In the genomic region with DNA sequence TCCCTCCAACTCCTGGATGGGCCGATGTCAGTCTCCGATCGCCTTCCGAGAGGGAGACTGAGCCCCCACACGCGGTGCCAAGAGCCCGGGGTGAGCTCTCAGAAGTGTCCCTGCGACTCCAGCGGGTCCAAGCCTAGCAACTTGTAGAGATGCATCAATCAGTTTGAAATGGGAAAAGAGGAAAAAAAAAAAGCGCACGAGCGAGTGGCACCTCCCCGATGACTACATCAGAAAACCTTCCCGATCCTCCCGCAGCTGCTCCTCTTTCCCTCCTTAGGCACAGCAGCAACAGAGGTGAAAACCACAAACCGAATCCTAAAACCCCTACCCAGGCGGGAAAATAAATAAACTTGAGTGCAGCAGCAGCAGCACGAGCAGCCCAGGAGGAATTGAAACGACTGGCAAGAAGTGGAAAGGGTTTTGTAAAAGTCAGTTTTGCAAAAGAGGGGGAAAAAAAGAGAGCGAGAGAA, we compare ENCODE assay signal across 8 cellular contexts. TPM values are rescaled to one million over a fixed set of nuclear protein-coding genes. Genes with fewer than 3 reads are reported as not detected.
DNase-seq lines count a peak whose midpoint lies in the region; ATAC-seq and TF ChIP-seq lines count a peak whose summit lies in the region.

No MANE protein-coding gene starts in this region.

- H3K4me3 ChIP-seq in NT2/D1 (ENCODE audit: insufficient read length, low read depth), result peak overlapping the region; percentile 78
- H3K4me3 ChIP-seq in lower leg skin (ENCODE audit: low read depth, poor library complexity, severe bottlenecking), result peak overlapping the region; percentile 67
- peak overlapping the region; percentile 49 for H3K4me3 ChIP-seq in thymus (ENCODE audit: low read length)

- intact Hi-C loops in Calu3 (cut with micrococcal nuclease; ENCODE audit: unreplicated experiment), result loop anchor here (2.0 to 10.0 kb wide), 7 partner anchors 203 to 1547 kb away; no protein-coding TSS in a partner anchor
- intact Hi-C loops in lower leg skin (cut with DNase I; ENCODE audit: low total_unique reads), result no loop called here

- H3K9me3 ChIP-seq in NT2/D1 (ENCODE audit: insufficient read depth, low read length), result no peaks in the 10 kb centered on the region
- H3K9me3 ChIP-seq in thymus (ENCODE audit: control insufficient read depth), result no peaks in the 10 kb centered on the region

- H3K36me3 Mint-ChIP-seq in Calu3 (ENCODE audit: insufficient read depth, unreplicated experiment), result peaks cover 71% of the 10 kb centered on the region

- H3K27ac ChIP-seq in caudate nucleus (ENCODE audit: low read depth, low read length), result peak overlapping the region; percentile 52
- peak overlapping the region; percentile 74 for H3K27ac ChIP-seq in thymus (ENCODE audit: low read depth)

- ATAC-seq in HG02610 (IDR thresholded peaks at IDR 0.05; ENCODE audit: unreplicated experiment) (peak; percentile 0), HG03565 (IDR thresholded peaks at IDR 0.05; ENCODE audit: unreplicated experiment) (no peak)

- no peaks in the 10 kb centered on the region for H3K9me3 Mint-ChIP-seq in Calu3 (ENCODE audit: low read depth, unreplicated experiment)

- 0 to 1% methylated on average over 15 to 20 of the region's 20 CpGs for WGBS in lower leg skin, 2 donors
- WGBS in thymus, result 1% methylated on average over 20 of the region's 20 CpGs

- H3K4me1 ChIP-seq in NT2/D1 (ENCODE audit: insufficient read depth, insufficient read length), result no peaks in the 10 kb centered on the region
- peaks cover 17% of the 10 kb centered on the region for H3K4me1 ChIP-seq in thymus (ENCODE audit: control insufficient read depth, insufficient read depth, low read length)

- no peak for TF ChIP-seq POLR2A in lower leg skin (IDR thresholded peaks at IDR 0.05)

- no peaks in the 10 kb centered on the region for H3K36me3 ChIP-seq in NT2/D1 (ENCODE audit: insufficient read depth, insufficient read length, low read length)
- no peaks in the 10 kb centered on the region for H3K36me3 ChIP-seq in thymus (ENCODE audit: control insufficient read depth, insufficient read depth)

- CTCF ChIA-PET in Calu3 (lab: Charles Lee), result interaction anchor here (0.7 to 1.6 kb wide), 5 partner anchors 8 to 799 kb away, joined by 3 to 7 read pairs (median 5); no protein-coding TSS in a partner anchor

- TSS peak; percentile 51 for BruUV-seq in Calu3 (replicated peaks; lab: Mats Ljungman, UMichigan)

- H3K4me1 Mint-ChIP-seq in Calu3 (ENCODE audit: low read depth, unreplicated experiment), result peaks cover 18% of the 10 kb centered on the region

- H3K4me3 Mint-ChIP-seq in Calu3 (ENCODE audit: low read depth, unreplicated experiment), result peak overlapping the region; percentile 94

- H3K27me3 ChIP-seq in NT2/D1 (ENCODE audit: insufficient read depth, insufficient read length) (peaks cover 10% of the 10 kb centered on the region), thymus (ENCODE audit: control insufficient read depth, insufficient read depth) (peaks cover 58% of the 10 kb centered on the region)

- H3K27me3 Mint-ChIP-seq in Calu3 (ENCODE audit: unreplicated experiment), result no peaks in the 10 kb centered on the region

- TF ChIP-seq CTCF in Calu3 (IDR thresholded peaks at IDR 0.05; ENCODE audit: unreplicated experiment) (no peak), lower leg skin (IDR thresholded peaks at IDR 0.05) (no peak)

- DNase-seq in Calu3 (peak; percentile 64), NT2/D1 (ENCODE audit: low read depth, low spot score) (peak; percentile 27), caudate nucleus (lab: John Stamatoyannopoulos, UW) (peak in 6 of 61 donors; percentile 19 to 62 (median 54)), lower leg skin (ENCODE audit: low spot score in 2 of 2) (peak in 1 of 2 donors; percentile 29)
- DNase-seq in stimulated activated naive CD4-positive, alpha-beta T cell treated with Interleukin-2 at 50 U/mL for 16 hours (lab: John Stamatoyannopoulos, UW), result no peak

- peak overlapping the region; percentile 89 for H3K27ac Mint-ChIP-seq in Calu3 (ENCODE audit: unreplicated experiment)

- peak overlapping the region; percentile 94 for H3K9ac ChIP-seq in NT2/D1 (ENCODE audit: insufficient read length, low read depth)

RNA-seq across cellular contexts. Expression of gene EFNA5, which starts 1.0 kb away (rescaled TPM):
- total RNA-seq in Calu3 (2022) (172 and 216 TPM in 2 replicates), lower leg skin (10 to 100 TPM; 16.6 to 35.3 (median 19.3) TPM)
- 3.6 TPM for polyA plus RNA-seq in thymus
